ENCODE assay signal across 28 cellular contexts in the genomic region with DNA sequence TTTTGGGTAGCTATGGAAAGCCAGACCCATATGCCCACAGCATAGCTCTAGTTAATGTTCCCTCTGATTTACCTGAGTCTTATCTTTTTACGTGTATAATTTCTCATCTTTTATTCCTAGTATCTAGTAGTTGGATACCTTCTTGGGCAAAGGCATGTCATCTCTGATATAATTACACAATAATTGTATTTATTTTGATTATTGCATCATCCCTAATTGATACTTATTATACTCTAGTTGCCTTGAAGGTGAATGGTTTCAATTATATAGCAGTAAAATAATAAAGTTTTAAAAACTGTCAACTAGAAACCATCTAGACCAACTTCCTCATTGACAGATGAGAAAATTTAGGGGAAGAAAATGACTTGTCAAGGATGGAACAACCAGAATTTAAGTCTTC.
"Had no signal": no experiment of that assay in that cellular context is flagged by ENCODE, and none has a peak within 500 bp of the region (broad histone marks: within the 10 kb centered on the region; RNA-seq: fewer than 3 reads in every experiment).

No MANE protein-coding gene starts in this region.

- H3K4me1 ChIP-seq: colonic mucosa, esophagus muscularis mucosa, foreskin keratinocyte, gastroesophageal sphincter had no signal

- ATAC-seq: effector memory CD8-positive, alpha-beta T cell; esophagus mucosa; foreskin keratinocyte; gastrocnemius medialis; gastroesophageal sphincter; heart left ventricle; heart right ventricle had no signal

- H3K9me3 Mint-ChIP-seq: dendritic cell treated with granulocyte-macrophage colony-stimulating factor and Interleukin-4, amounts not matched to agents 40 ng/mL and 50 ng/mL, for 4 days; endodermal cell had no signal

- DNase-seq: colonic mucosa; cortex of kidney; dermis blood vessel endothelial cell; dorsolateral prefrontal cortex; effector CD4-positive, alpha-beta T cell; effector CD8-positive, alpha-beta T cell; effector memory CD4-positive, alpha-beta T cell; effector memory CD8-positive, alpha-beta T cell; endodermal cell; erythroblast; foreskin fibroblast; foreskin keratinocyte; foreskin melanocyte; gastrocnemius medialis; glutamatergic neuron; head of caudate nucleus; heart left ventricle; heart right ventricle had no signal

- H3K9me3 ChIP-seq: colonic mucosa, esophagus muscularis mucosa, gastrocnemius medialis, gastroesophageal sphincter, heart left ventricle, heart right ventricle had no signal

- H3K27ac Mint-ChIP-seq: dendritic cell treated with granulocyte-macrophage colony-stimulating factor and Interleukin-4, amounts not matched to agents 40 ng/mL and 50 ng/mL, for 4 days; effector memory CD8-positive, alpha-beta T cell; endodermal cell had no signal

- H3K36me3 ChIP-seq: colonic mucosa, esophagus muscularis mucosa, gastrocnemius medialis, gastroesophageal sphincter, heart left ventricle had no signal

- H3K27ac ChIP-seq: colonic mucosa, coronary artery, dorsolateral prefrontal cortex, epithelial cell of prostate, esophagus muscularis mucosa, foreskin keratinocyte, gastrocnemius medialis, gastroesophageal sphincter, heart left ventricle, heart right ventricle had no signal

- H3K4me3 Mint-ChIP-seq: dendritic cell treated with granulocyte-macrophage colony-stimulating factor and Interleukin-4, amounts not matched to agents 40 ng/mL and 50 ng/mL, for 4 days; effector memory CD8-positive, alpha-beta T cell; endodermal cell had no signal

- FAIRE-seq: colon, endometrium, endothelial cell of umbilical vein, frontal cortex had no signal

- H3K27me3 Mint-ChIP-seq: dendritic cell treated with granulocyte-macrophage colony-stimulating factor and Interleukin-4, amounts not matched to agents 40 ng/mL and 50 ng/mL, for 4 days; effector memory CD8-positive, alpha-beta T cell had no signal

- H3K4me1 Mint-ChIP-seq: endodermal cell had no signal

- H3K4me3 ChIP-seq: colonic mucosa, coronary artery, dorsolateral prefrontal cortex, esophagus muscularis mucosa, gastrocnemius medialis, gastroesophageal sphincter, heart left ventricle, heart right ventricle had no signal

- H3K27me3 ChIP-seq: colonic mucosa, esophagus muscularis mucosa, foreskin keratinocyte, gastrocnemius medialis, gastroesophageal sphincter, heart left ventricle, heart right ventricle had no signal
